In genomic region chr3:69273895-69274294, GRCh38 we compare ENCODE assay signal across 20 cellular contexts.
"Had no signal": no experiment of that assay in that cellular context is flagged by ENCODE, and none has a peak within 500 bp of the region (broad histone marks: within the 10 kb centered on the region; RNA-seq: fewer than 3 reads in every experiment).

No MANE protein-coding gene starts in this region.

- H3K4me3 Mint-ChIP-seq: activated naive CD8-positive, alpha-beta T cell treated with anti-CD3 and anti-CD28 coated beads for 36 hours; activated T-cell treated with anti-CD3 and anti-CD28 coated beads, Interleukin-2, amount 50 U/mL, for 4 hours; naive thymus-derived CD4-positive, alpha-beta T cell; stimulated activated naive CD8-positive, alpha-beta T cell treated with anti-CD3 and anti-CD28 coated beads, Interleukin-15, amount 100 ng/mL, for 72 hours had no signal

- H3K36me3 Mint-ChIP-seq: activated naive CD8-positive, alpha-beta T cell treated with anti-CD3 and anti-CD28 coated beads for 36 hours; naive thymus-derived CD4-positive, alpha-beta T cell had no signal

- H3K4me1 ChIP-seq: testis had no signal

- DNase-seq: activated CD4-positive, alpha-beta T cell treated with anti-CD3 and anti-CD28 coated beads, Interleukin-2, amount 50 U/mL, for 48 hours; activated CD4-positive, CD25-positive, alpha-beta regulatory T cell treated with anti-CD3 and anti-CD28 coated beads, Interleukin-2, amount 50 U/mL, for 72 hours; activated effector memory CD4-positive, alpha-beta T cell treated with anti-CD3 and anti-CD28 coated beads, Interleukin-2, amount 50 U/mL, for 16 hours; activated naive CD8-positive, alpha-beta T cell treated with anti-CD3 and anti-CD28 coated beads for 36 hours; activated T-cell treated with anti-CD3 and anti-CD28 coated beads, Interleukin-2, amount 50 U/mL, for 4 hours; anterior cingulate cortex; glutamatergic neuron; left cardiac atrium; naive thymus-derived CD4-positive, alpha-beta T cell; right lobe of liver; stimulated activated CD4-positive, alpha-beta T cell treated with anti-CD3 and anti-CD28 coated beads, Interleukin-15, amount 100 ng/mL, for 24 hours; stimulated activated CD4-positive, alpha-beta T cell treated with anti-CD3 and anti-CD28 coated beads, Interleukin-4, amount 100 ng/mL, for 4 hours; stimulated activated naive CD8-positive, alpha-beta T cell treated with anti-CD3 and anti-CD28 coated beads, Interleukin-15, amount 100 ng/mL, for 72 hours; T-helper 2 cell; testis had no signal

- H3K36me3 ChIP-seq: cardiac muscle cell, prostate gland, right lobe of liver had no signal

- H3K27ac Mint-ChIP-seq: activated naive CD8-positive, alpha-beta T cell treated with anti-CD3 and anti-CD28 coated beads for 36 hours; naive thymus-derived CD4-positive, alpha-beta T cell; stimulated activated naive CD8-positive, alpha-beta T cell treated with anti-CD3 and anti-CD28 coated beads, Interleukin-15, amount 100 ng/mL, for 72 hours had no signal

- H3K9me3 ChIP-seq: prostate gland, right lobe of liver, testis had no signal

- FAIRE-seq: colon, endothelial cell of umbilical vein had no signal

- H3K27me3 ChIP-seq: cardiac muscle cell, right lobe of liver, testis had no signal

- H3K4me1 Mint-ChIP-seq: activated naive CD8-positive, alpha-beta T cell treated with anti-CD3 and anti-CD28 coated beads for 36 hours; naive thymus-derived CD4-positive, alpha-beta T cell; stimulated activated naive CD8-positive, alpha-beta T cell treated with anti-CD3 and anti-CD28 coated beads, Interleukin-15, amount 100 ng/mL, for 72 hours had no signal

- H3K9me3 Mint-ChIP-seq: activated naive CD8-positive, alpha-beta T cell treated with anti-CD3 and anti-CD28 coated beads for 36 hours; activated T-cell treated with anti-CD3 and anti-CD28 coated beads, Interleukin-2, amount 50 U/mL, for 4 hours; naive thymus-derived CD4-positive, alpha-beta T cell; stimulated activated naive CD8-positive, alpha-beta T cell treated with anti-CD3 and anti-CD28 coated beads, Interleukin-15, amount 100 ng/mL, for 72 hours had no signal

- H3K4me3 ChIP-seq: cardiac muscle cell, lung, prostate gland, right lobe of liver, testis had no signal

- H3K27me3 Mint-ChIP-seq: naive thymus-derived CD4-positive, alpha-beta T cell; stimulated activated naive CD8-positive, alpha-beta T cell treated with anti-CD3 and anti-CD28 coated beads, Interleukin-15, amount 100 ng/mL, for 72 hours had no signal

- H3K27ac ChIP-seq: cardiac muscle cell, prostate gland, right lobe of liver, testis had no signal
